Comparison of ENCODE assay signal across 7 cellular contexts in the genomic region with DNA sequence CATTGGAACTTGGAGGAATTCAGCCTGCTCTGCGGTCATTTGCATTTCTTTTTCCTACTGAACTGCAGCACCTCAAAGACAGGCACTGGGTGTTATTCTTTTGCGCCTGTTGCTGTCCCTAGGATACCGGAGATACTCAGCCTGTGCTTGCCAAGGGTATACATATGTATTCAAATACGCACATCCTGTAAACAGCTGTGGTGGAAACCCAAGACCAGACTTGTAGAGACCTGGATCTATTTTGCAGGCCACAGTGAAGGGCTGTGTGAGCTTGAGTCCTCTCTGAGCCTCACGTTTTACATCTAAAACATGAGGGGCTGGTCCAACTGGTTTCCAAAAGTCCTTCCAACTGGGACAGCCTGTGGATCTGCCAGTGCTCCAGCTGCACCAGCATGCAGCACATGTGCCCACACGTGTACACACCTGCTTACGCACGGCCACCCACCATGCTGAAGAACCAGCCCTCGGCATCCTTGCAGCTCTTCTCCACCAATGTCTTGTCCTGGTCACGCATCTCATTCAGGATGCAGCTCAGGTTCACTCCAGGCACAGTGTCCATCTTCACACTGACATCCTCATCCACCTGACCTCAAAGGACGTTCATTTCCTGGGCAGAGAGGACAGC. TPM values are rescaled to one million over a fixed set of nuclear protein-coding genes. Genes with fewer than 3 reads are reported as not detected.
"Had no signal": no experiment of that assay in that cellular context is flagged by ENCODE, and none has a peak within 500 bp of the region (broad histone marks: within the 10 kb centered on the region; RNA-seq: fewer than 3 reads in every experiment).

No MANE protein-coding gene starts in this region.

RNA-seq across cellular contexts. Expression of a gene that starts 4.4 kb away (rescaled TPM):
- total RNA-seq: activated CD4-positive, alpha-beta memory T cell treated with anti-CD3 and anti-CD28 coated beads, Interleukin-2, amount 10 ng/mL, durations not matched to agents 7 days and 5 days; T-helper 2 cell treated with Interferon-gamma antibody and Interleukin-4, amounts not matched to agents 100 ng/mL and 5 ng/mL, for 36 hours had no signal

RNA-seq across cellular contexts. Expression of a gene that starts 16.2 kb away (rescaled TPM):
- total RNA-seq: activated CD4-positive, alpha-beta memory T cell treated with anti-CD3 and anti-CD28 coated beads, Interleukin-2, amount 10 ng/mL, durations not matched to agents 7 days and 5 days; activated CD8-positive, alpha-beta memory T cell treated with anti-CD3 and anti-CD28 coated beads, Interleukin-2, amount 10 ng/mL, durations not matched to agents 7 days and 5 days; NCI-H460; OCI-LY7; T-helper 1 cell treated with Interleukin-12 subunit alpha and Interleukin-12 subunit beta and Interleukin-4 antibody, amounts not matched to agents 30 ng/mL and 1 ng/mL, for 36 hours; T-helper 2 cell treated with Interferon-gamma antibody and Interleukin-4, amounts not matched to agents 100 ng/mL and 5 ng/mL, for 36 hours had no signal

RNA-seq across cellular contexts. Expression of a gene that starts 42.0 kb away (rescaled TPM):
- total RNA-seq: activated CD4-positive, alpha-beta memory T cell treated with anti-CD3 and anti-CD28 coated beads, Interleukin-2, amount 10 ng/mL, durations not matched to agents 7 days and 5 days; activated CD8-positive, alpha-beta memory T cell treated with anti-CD3 and anti-CD28 coated beads, Interleukin-2, amount 10 ng/mL, durations not matched to agents 7 days and 5 days; NCI-H460; SJCRH30; T-helper 1 cell treated with Interleukin-12 subunit alpha and Interleukin-12 subunit beta and Interleukin-4 antibody, amounts not matched to agents 30 ng/mL and 1 ng/mL, for 36 hours; T-helper 2 cell treated with Interferon-gamma antibody and Interleukin-4, amounts not matched to agents 100 ng/mL and 5 ng/mL, for 36 hours had no signal

RNA-seq across cellular contexts. Expression of a gene that starts 56.9 kb away (rescaled TPM):
- total RNA-seq: activated CD4-positive, alpha-beta memory T cell treated with anti-CD3 and anti-CD28 coated beads, Interleukin-2, amount 10 ng/mL, durations not matched to agents 7 days and 5 days; activated CD8-positive, alpha-beta memory T cell treated with anti-CD3 and anti-CD28 coated beads, Interleukin-2, amount 10 ng/mL, durations not matched to agents 7 days and 5 days; NCI-H460; OCI-LY7; SJCRH30; T-helper 1 cell treated with Interleukin-12 subunit alpha and Interleukin-12 subunit beta and Interleukin-4 antibody, amounts not matched to agents 30 ng/mL and 1 ng/mL, for 36 hours; T-helper 2 cell treated with Interferon-gamma antibody and Interleukin-4, amounts not matched to agents 100 ng/mL and 5 ng/mL, for 36 hours had no signal
